9 cellular contexts compared by ENCODE assay signal in genomic region chr5:59798862-59799667, GRCh38.
DNase-seq lines count a peak whose midpoint lies in the region; ATAC-seq, FAIRE-seq and TF ChIP-seq lines count a peak whose summit lies in the region.
"Had no signal": no experiment of that assay in that cellular context is flagged by ENCODE, and none has a peak within 500 bp of the region (broad histone marks: within the 10 kb centered on the region; RNA-seq: fewer than 3 reads in every experiment).

No MANE protein-coding gene starts in this region.

- POLR2A ChIA-PET in A549 (lab: Yijun Ruan, JAX), result no interaction called here

- peak overlapping the region; percentile 90 to 95 for H3K27ac ChIP-seq in A549

- no peak for TF ChIP-seq EP300 in A549 (IDR thresholded peaks at IDR 0.05)

- DNase-seq in A549 (ENCODE audit: low read depth in 1 of 2, low spot score in 1 of 2) (peak in 1 of 2 experiments; percentile 54), SK-MEL-5 (ENCODE audit: low read depth, low spot score) (peak; percentile 49), left colon (peak; percentile 35 to 47), occipital lobe (lab: John Stamatoyannopoulos, UW) (no peak), progenitor cell of endocrine pancreas (ENCODE audit: low spot score, unreplicated experiment) (no peak), DMS114 treated with DMSO at 0.1 percent for 48 hours (lab: John Stamatoyannopoulos, UW; ENCODE audit: unreplicated experiment) (no peak)

- H3K9me3 Mint-ChIP-seq in progenitor cell of endocrine pancreas (ENCODE audit: low read depth), result no peaks in the 10 kb centered on the region
- H3K9me3 Mint-ChIP-seq: stimulated activated naive CD8-positive, alpha-beta T cell treated with anti-CD3 and anti-CD28 coated beads, Interleukin-15, Interleukin-2, amounts not matched to agents 100 ng/mL and 50 ng/mL, for 24 hours had no signal

- no peak overlapping the region for H3K27ac Mint-ChIP-seq in progenitor cell of endocrine pancreas
- H3K27ac Mint-ChIP-seq: stimulated activated naive CD8-positive, alpha-beta T cell treated with anti-CD3 and anti-CD28 coated beads, Interleukin-15, Interleukin-2, amounts not matched to agents 100 ng/mL and 50 ng/mL, for 24 hours had no signal

- TF ChIP-seq CTCF in A549 (IDR thresholded peaks at IDR 0.05) (no peak), progenitor cell of endocrine pancreas (IDR thresholded peaks at IDR 0.05; ENCODE audit: unreplicated experiment) (no peak)

- 0 out of 5 replicates have a peak, but pooled peaks of 1 of the 2 experiments have one; percentile 2 for TF ChIP-seq RAD21 in A549 (conservative IDR thresholded peaks at IDR 0.05 in 1 of 2, IDR thresholded peaks at IDR 0.05 in 1 of 2)

- no peaks in the 10 kb centered on the region for H3K9me3 ChIP-seq in A549

- peak; percentile 71 to 75; a peak in 5 of 6 replicates for ATAC-seq in A549
- peak; percentile 52 for ATAC-seq in GM18858 (IDR thresholded peaks at IDR 0.05; ENCODE audit: unreplicated experiment)
- ATAC-seq in HG03039 (IDR thresholded peaks at IDR 0.05; ENCODE audit: unreplicated experiment), result peak; percentile 39
- ATAC-seq in left colon, result peak; percentile 89

- CTCF ChIA-PET in A549 (lab: Yijun Ruan, JAX), result interaction anchor here (1.0 to 4.1 kb wide), 8 partner anchors 9 to 412 kb away, joined by 3 to 31 read pairs (median 11); no protein-coding TSS in a partner anchor

- peak overlapping the region; percentile 83 for H3K4me2 ChIP-seq in A549

- 7% methylated on average over 5 of the region's 5 CpGs for WGBS in A549 (ENCODE audit: missing lambda C conversion rate)

- peak overlapping the region; percentile 22; the same call in 2 of the 3 replicates for H3K4me3 ChIP-seq in A549

- no peaks in the 10 kb centered on the region for H3K36me3 Mint-ChIP-seq in progenitor cell of endocrine pancreas (ENCODE audit: insufficient read depth)

- H3K4me1 Mint-ChIP-seq in progenitor cell of endocrine pancreas (ENCODE audit: low read depth), result peaks cover 3% of the 10 kb centered on the region

- no peaks in the 10 kb centered on the region for H3K27me3 Mint-ChIP-seq in progenitor cell of endocrine pancreas

- intact Hi-C loops in left colon (cut with DNase I, micrococcal nuclease), result loop anchor here in 1 of 2 donors (5.0 to 10.0 kb wide), 2 partner anchors 297 to 614 kb away; no protein-coding TSS in a partner anchor

- peak; percentile 51 for FAIRE-seq in A549 (lab: Jason Lieb, UNC)

- peaks cover 56% of the 10 kb centered on the region for H3K4me1 ChIP-seq in A549

- in situ Hi-C loops in SK-MEL-5 (cut with HindIII; ENCODE audit: low pct_unique_long_range_greater_than_20kb, low sequenced_read_pairs), result no loop called here

- TF ChIP-seq POLR2A in A549 (IDR thresholded peaks at IDR 0.05; ENCODE audit: low read length), result no peak

- H3K4me3 Mint-ChIP-seq in progenitor cell of endocrine pancreas (ENCODE audit: low read depth), result no peak overlapping the region
- H3K4me3 Mint-ChIP-seq: stimulated activated naive CD8-positive, alpha-beta T cell treated with anti-CD3 and anti-CD28 coated beads, Interleukin-15, Interleukin-2, amounts not matched to agents 100 ng/mL and 50 ng/mL, for 24 hours had no signal

TF ChIP-seq in A549, 52 proteins besides CTCF, POLR2A, EP300 and RAD21:
- TF ChIP-seq REST (IDR thresholded peaks at IDR 0.05) (no peak), FOXS1 (CRISPR knock-in tag; IDR thresholded peaks at IDR 0.05) (no peak), MAZ (IDR thresholded peaks at IDR 0.05; ENCODE audit: borderline replicate concordance, low read depth, low read length) (no peak), CEBPB (IDR thresholded peaks at IDR 0.05) (no peak), ZFP36 (IDR thresholded peaks at IDR 0.05; ENCODE audit: borderline replicate concordance, partially characterized antibody) (no peak), NFE2L2 (conservative IDR thresholded peaks at IDR 0.05; ENCODE audit: low read length) (no peak), FOSL2 (IDR thresholded peaks at IDR 0.05) (no peak), FOSL2 (CRISPR knock-in tag; IDR thresholded peaks at IDR 0.05) (peak; percentile 62), PBX3 (IDR thresholded peaks at IDR 0.05) (no peak), HOXB5 (CRISPR knock-in tag; IDR thresholded peaks at IDR 0.05) (no peak), NR3C1 (IDR thresholded peaks at IDR 0.05) (no peak), MYC (IDR thresholded peaks at IDR 0.05; ENCODE audit: borderline replicate concordance, low read length) (0 out of 2 replicates have a peak, but pooled peaks have one; percentile 32), KDM5A (IDR thresholded peaks at IDR 0.05) (no peak), BHLHE40 (IDR thresholded peaks at IDR 0.05; ENCODE audit: low read depth, low read length) (no peak), POLR2AphosphoS2 (conservative IDR thresholded peaks at IDR 0.05; ENCODE audit: low read length) (no peak), HEYL (CRISPR knock-in tag; IDR thresholded peaks at IDR 0.05) (no peak), USF2 (IDR thresholded peaks at IDR 0.05) (no peak), MAFK (IDR thresholded peaks at IDR 0.05; ENCODE audit: partially characterized antibody) (no peak), ZSCAN20 (CRISPR knock-in tag; IDR thresholded peaks at IDR 0.05) (peak; percentile 63; the same call in 1 of the 2 replicates), PHF8 (IDR thresholded peaks at IDR 0.05; ENCODE audit: borderline replicate concordance, low read depth) (no peak)
TF ChIP-seq in A549: peak in this region for 3.

Comparison
In these comparisons a context has a peak if more than half of its experiments do, and no peak if none do; other contexts are left out.
1. ATAC-seq: peak in every context shown above with its lines; median percentile 89 in left colon; 73 in A549; 52 in GM18858; 39 in HG03039.
2. DNase-seq: peak in SK-MEL-5 (single experiment) and left colon (2 of 2); none in occipital lobe (single experiment), progenitor cell of endocrine pancreas (single experiment) and DMS114 treated with DMSO at 0.1 percent for 48 hours (single experiment).